In the genomic region with DNA sequence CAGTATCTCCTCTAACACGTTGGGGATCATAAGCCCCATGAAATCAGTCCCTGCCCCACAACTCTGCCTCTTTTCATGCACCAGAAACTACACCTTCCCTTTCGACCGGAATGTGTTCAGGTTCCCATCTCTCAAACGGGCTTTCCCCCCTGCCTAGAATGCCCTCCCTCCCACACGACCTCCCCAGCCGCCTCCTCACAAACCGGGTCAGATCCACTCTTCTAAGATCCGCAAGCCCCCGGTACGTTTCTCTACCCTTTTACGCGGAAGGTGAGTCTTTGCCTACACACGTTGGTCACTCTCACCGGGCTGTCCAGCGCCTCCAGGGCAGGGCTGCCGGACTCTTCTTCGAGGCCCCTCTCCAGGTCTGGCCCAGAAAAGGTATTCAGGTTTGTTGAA, we compare ENCODE assay signal across 1 cellular context.
TF ChIP-seq lines count a peak whose summit lies in the region.

No MANE protein-coding gene starts in this region.

TF ChIP-seq in GM23338, 12 proteins besides CTCF, POLR2A, EP300 and RAD21 (continued from another document):
- TF ChIP-seq ZNF331 (CRISPR knock-in tag; IDR thresholded peaks at IDR 0.05; ENCODE audit: low read depth) (no peak), CREB1 (CRISPR knock-in tag; IDR thresholded peaks at IDR 0.05; ENCODE audit: low read depth) (no peak)
TF ChIP-seq in GM23338: peak in this region for 0.
